In the genomic region with DNA sequence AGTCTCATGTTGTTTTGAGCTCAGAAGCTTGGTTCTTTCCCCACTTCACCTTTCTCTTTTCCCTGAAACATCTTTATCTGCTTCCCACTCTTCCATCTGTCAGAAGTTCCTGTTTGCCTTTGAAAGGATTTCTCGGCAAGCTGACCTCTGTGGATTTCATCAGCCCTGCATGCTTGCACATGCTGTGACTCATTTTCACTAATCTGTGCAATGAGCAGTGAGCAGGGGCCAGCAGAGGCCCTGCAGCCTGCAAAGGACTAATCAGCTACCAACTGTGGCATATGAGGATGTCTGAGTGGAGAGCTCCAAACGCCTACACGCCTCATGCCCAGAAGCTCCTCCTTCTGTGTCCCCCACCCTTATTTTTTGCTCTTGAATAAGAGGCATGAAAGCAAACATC, we compare ENCODE assay signal across 10 cellular contexts.
DNase-seq lines count a peak whose midpoint lies in the region; ATAC-seq and TF ChIP-seq lines count a peak whose summit lies in the region.
"Had no signal": no experiment of that assay in that cellular context is flagged by ENCODE, and none has a peak within 500 bp of the region (broad histone marks: within the 10 kb centered on the region; RNA-seq: fewer than 3 reads in every experiment).

No MANE protein-coding gene starts in this region.

- peak overlapping the region; percentile 6 for H3K4me3 Mint-ChIP-seq in Caco-2 (ENCODE audit: unreplicated experiment)
- no peak overlapping the region for H3K4me3 Mint-ChIP-seq in endothelial cell (ENCODE audit: unreplicated experiment)
- H3K4me3 Mint-ChIP-seq in Calu3 (ENCODE audit: low read depth, unreplicated experiment) = no peak overlapping the region

- H3K27me3 ChIP-seq in Caco-2 (replicated peaks; ENCODE audit: control insufficient read depth, insufficient read depth, low read length) = no peaks in the 10 kb centered on the region

- CTCF ChIA-PET in Caco-2 (lab: Charles Lee) = no interaction called here
- CTCF ChIA-PET in Calu3 (lab: Charles Lee) = interaction anchor here (0.7 kb wide), 1 partner anchor 19 kb away, joined by 3 read pairs; no protein-coding TSS in a partner anchor

- H3K9me3 ChIP-seq in Caco-2 (no peaks in the 10 kb centered on the region), mesodermal cell (ENCODE audit: control insufficient read depth, low read length) (no peaks in the 10 kb centered on the region)

- no peaks in the 10 kb centered on the region for H3K9me3 Mint-ChIP-seq in Caco-2 (ENCODE audit: unreplicated experiment)
- no peaks in the 10 kb centered on the region for H3K9me3 Mint-ChIP-seq in endothelial cell (ENCODE audit: unreplicated experiment)
- peaks cover 2% of the 10 kb centered on the region for H3K9me3 Mint-ChIP-seq in Calu3 (ENCODE audit: low read depth, unreplicated experiment)

- POLR2A ChIA-PET in Caco-2 (lab: Charles Lee) = no interaction called here

- no peak for ATAC-seq in GM18873 (IDR thresholded peaks at IDR 0.05; ENCODE audit: low FRiP score, unreplicated experiment)

- H3K4me1 Mint-ChIP-seq in Caco-2 (ENCODE audit: low read depth, unreplicated experiment) (no peaks in the 10 kb centered on the region), endothelial cell (ENCODE audit: unreplicated experiment) (peaks cover 10% of the 10 kb centered on the region), Calu3 (ENCODE audit: low read depth, unreplicated experiment) (no peaks in the 10 kb centered on the region)

- BruUV-seq in Caco-2 (replicated peaks; lab: Mats Ljungman, UMichigan) = no TSS peak
- no TSS peak for BruUV-seq in Calu3 (replicated peaks; lab: Mats Ljungman, UMichigan)

- H3K36me3 Mint-ChIP-seq in Caco-2 (ENCODE audit: insufficient read depth, unreplicated experiment) (no peaks in the 10 kb centered on the region), endothelial cell (ENCODE audit: low read depth, unreplicated experiment) (no peaks in the 10 kb centered on the region), Calu3 (ENCODE audit: insufficient read depth, unreplicated experiment) (no peaks in the 10 kb centered on the region)

- no peak overlapping the region for H3K4me3 ChIP-seq in Caco-2 (ENCODE audit: low read depth, low read length)
- no peak overlapping the region for H3K4me3 ChIP-seq in mesodermal cell (ENCODE audit: extremely low read depth, insufficient read depth, low read length, poor library complexity, severe bottlenecking)

- intact Hi-C loops in Caco-2 (cut with micrococcal nuclease; ENCODE audit: unreplicated experiment) (no loop called here), Calu3 (cut with micrococcal nuclease; ENCODE audit: unreplicated experiment) (no loop called here), posterior vena cava (cut with DNase I) (no loop called here)

- no peak for TF ChIP-seq CTCF in Caco-2 (IDR thresholded peaks at IDR 0.05; ENCODE audit: insufficient read depth in 1 of 2, low read depth in 1 of 2, low read length in 1 of 2, severe bottlenecking in 1 of 2, unreplicated experiment in 1 of 2)
- TF ChIP-seq CTCF in endothelial cell (IDR thresholded peaks at IDR 0.05; ENCODE audit: unreplicated experiment) = no peak
- no peak for TF ChIP-seq CTCF in Calu3 (IDR thresholded peaks at IDR 0.05; ENCODE audit: unreplicated experiment)

- peaks cover 4% of the 10 kb centered on the region for H3K27me3 Mint-ChIP-seq in Caco-2 (ENCODE audit: insufficient read depth, unreplicated experiment)
- H3K27me3 Mint-ChIP-seq in endothelial cell (ENCODE audit: unreplicated experiment) = no peaks in the 10 kb centered on the region
- no peaks in the 10 kb centered on the region for H3K27me3 Mint-ChIP-seq in Calu3 (ENCODE audit: unreplicated experiment)

- DNase-seq in Caco-2 (peak; percentile 47 to 53), NCI-H524 (lab: John Stamatoyannopoulos, UW) (peak; percentile 60 to 92), endothelial cell (ENCODE audit: low spot score) (peak; percentile 31), Calu3 (no peak), posterior vena cava (ENCODE audit: low spot score) (no peak)
- no peak for DNase-seq in stimulated activated CD4-positive, alpha-beta T cell treated with anti-CD3 and anti-CD28 coated beads, Interleukin-2, amount 100 ng/mL, for 48 hours
- DNase-seq: activated CD8-positive, alpha-beta memory T cell treated with anti-CD3 and anti-CD28 coated beads, Interleukin-2, amount 50 U/mL, for 4 hours; NCI-H510A had no signal

- H3K27ac ChIP-seq in mesodermal cell (ENCODE audit: low read depth, low read length, severe bottlenecking) = peak overlapping the region; percentile 91

- H3K27ac Mint-ChIP-seq in Caco-2 (ENCODE audit: unreplicated experiment) (peak overlapping the region; percentile 42), endothelial cell (ENCODE audit: unreplicated experiment) (no peak overlapping the region), Calu3 (ENCODE audit: unreplicated experiment) (no peak overlapping the region)

- H3K36me3 ChIP-seq in Caco-2 (ENCODE audit: control insufficient read depth, insufficient read depth, low read length) = no peaks in the 10 kb centered on the region
- H3K36me3 ChIP-seq in mesodermal cell (ENCODE audit: control insufficient read depth, insufficient read depth, low read length) = no peaks in the 10 kb centered on the region

- peaks cover 3% of the 10 kb centered on the region; the same call in 1 of the 2 replicates for H3K4me1 ChIP-seq in Caco-2
- H3K4me1 ChIP-seq in mesodermal cell (ENCODE audit: control insufficient read depth, insufficient read depth, low read length, poor library complexity, severe bottlenecking) = peaks cover 7% of the 10 kb centered on the region

- 13 to 15% methylated on average over 1 of the region's 3 CpGs for WGBS in mesodermal cell (ENCODE audit: insufficient coverage in 2 of 2), 2 experiments

Comparison
In these comparisons a context has a peak if more than half of its experiments do, and no peak if none do; other contexts are left out.
1. DNase-seq: peak in Caco-2 (2 of 2), NCI-H524 (2 of 2) and endothelial cell (single experiment); none in Calu3 (single experiment), stimulated activated CD4-positive, alpha-beta T cell treated with anti-CD3 and anti-CD28 coated beads, Interleukin-2, amount 100 ng/mL, for 48 hours (0 of 2) and posterior vena cava (single experiment).